11 cellular contexts compared by ENCODE assay signal in the genomic region with DNA sequence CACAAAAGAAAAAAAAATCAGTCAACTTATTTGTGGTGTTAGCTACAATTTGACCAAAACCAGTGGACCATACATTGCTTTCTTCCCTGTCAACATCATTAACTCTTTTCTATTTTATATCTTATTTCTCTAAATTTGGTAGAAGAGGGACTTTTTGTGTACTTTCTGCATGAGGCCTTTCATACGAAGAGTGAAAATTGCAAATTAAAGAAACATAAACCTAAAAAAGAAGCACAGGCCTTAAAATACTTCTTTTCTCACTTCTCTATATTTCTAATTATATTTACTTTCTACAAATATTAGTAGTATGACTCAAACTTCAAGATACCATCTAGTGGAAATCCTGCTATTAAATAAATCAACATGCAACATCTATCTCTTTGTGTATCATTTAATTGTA.
DNase-seq lines count a peak whose midpoint lies in the region; ATAC-seq and TF ChIP-seq lines count a peak whose summit lies in the region.
"Had no signal": no experiment of that assay in that cellular context is flagged by ENCODE, and none has a peak within 500 bp of the region (broad histone marks: within the 10 kb centered on the region; RNA-seq: fewer than 3 reads in every experiment).

No MANE protein-coding gene starts in this region.

- H2BK12ac ChIP-seq in trophoblast cell (ENCODE audit: low read length), result no peak overlapping the region

- ATAC-seq in GM19467 (IDR thresholded peaks at IDR 0.05; ENCODE audit: unreplicated experiment), result peak; percentile 51
- peak; percentile 48 for ATAC-seq in HG02938 (IDR thresholded peaks at IDR 0.05; ENCODE audit: unreplicated experiment)
- ATAC-seq in RWPE2 (ENCODE audit: low read depth), result no peak

- no peak overlapping the region for H3K23ac ChIP-seq in trophoblast cell (ENCODE audit: low read length)

- H3K4ac ChIP-seq in trophoblast cell (ENCODE audit: low read depth, low read length), result no peak overlapping the region

- H3K9ac ChIP-seq in trophoblast cell (ENCODE audit: low read length), result no peak overlapping the region

- H3K36me3 ChIP-seq in RWPE2 (ENCODE audit: low read depth) (no peaks in the 10 kb centered on the region), trophoblast cell (ENCODE audit: control insufficient read depth in 1 of 2, insufficient read depth in 2 of 2, low read length in 2 of 2) (no peaks in the 10 kb centered on the region)

- H3K9me3 ChIP-seq in RWPE2 (ENCODE audit: severe bottlenecking) (no peaks in the 10 kb centered on the region), trophoblast cell (ENCODE audit: insufficient read depth, low read depth, low read length) (no peaks in the 10 kb centered on the region)

- H2BK5ac ChIP-seq in trophoblast cell (ENCODE audit: low read depth, low read length, poor library complexity), result no peak overlapping the region

- H3K79me1 ChIP-seq in trophoblast cell (ENCODE audit: low read length), result no peaks in the 10 kb centered on the region

- H2BK120ac ChIP-seq in trophoblast cell (ENCODE audit: insufficient read depth, low read length, poor library complexity), result no peak overlapping the region

- H3K14ac ChIP-seq in trophoblast cell (ENCODE audit: low read length), result no peak overlapping the region

- H3K4me1 ChIP-seq in RWPE2 (ENCODE audit: insufficient read depth, poor library complexity, severe bottlenecking) (peaks cover 11% of the 10 kb centered on the region), trophoblast cell (ENCODE audit: control insufficient read depth in 1 of 2, insufficient read depth in 2 of 2, low read length in 2 of 2) (no peaks in the 10 kb centered on the region)

- no peaks in the 10 kb centered on the region for H3K79me2 ChIP-seq in trophoblast cell (ENCODE audit: control insufficient read depth, insufficient read depth, low read length, poor library complexity)

- no peak overlapping the region for H3K18ac ChIP-seq in trophoblast cell (ENCODE audit: low read length)

- peak; percentile 14 for DNase-seq in ELR (ENCODE audit: low read depth)
- DNase-seq in RWPE2 (ENCODE audit: low spot score), result no peak
- DNase-seq in trophoblast cell, result no peak
- DNase-seq in OCI-M1 (lab: John Stamatoyannopoulos, UW), result no peak
- no peak for DNase-seq in NCI-H82 (lab: John Stamatoyannopoulos, UW)
- no peak for DNase-seq in NCI-H2029 (lab: John Stamatoyannopoulos, UW)
- DNase-seq: activated T-cell treated with anti-CD3 and anti-CD28 coated beads, Interleukin-2, amount 50 U/mL, for 1 hour; NCI-H1930 had no signal

- no peak overlapping the region for H2AK5ac ChIP-seq in trophoblast cell (ENCODE audit: low read length)

- no CpG with 5 or more reads among the region's 1 CpG for WGBS in trophoblast cell (ENCODE audit: extremely low coverage, insufficient coverage, insufficient read length)

- no peak overlapping the region for H4K91ac ChIP-seq in trophoblast cell (ENCODE audit: low read depth, low read length)

- H3K4me3 ChIP-seq in RWPE2 (ENCODE audit: severe bottlenecking) (no peak overlapping the region), trophoblast cell (ENCODE audit: low read depth, low read length) (no peak overlapping the region)
- H3K4me3 ChIP-seq: PC-9 had no signal

- no peak overlapping the region for H4K12ac ChIP-seq in trophoblast cell (ENCODE audit: low read depth, low read length)

- no peaks in the 10 kb centered on the region for H3K27me3 ChIP-seq in RWPE2 (ENCODE audit: insufficient read depth, poor library complexity, severe bottlenecking)
- H3K27me3 ChIP-seq in trophoblast cell (ENCODE audit: insufficient read depth, low read length), result no peaks in the 10 kb centered on the region

- no peak for TF ChIP-seq CTCF in RWPE2 (IDR thresholded peaks at IDR 0.05; ENCODE audit: poor library complexity, severe bottlenecking)

- H3K4me2 ChIP-seq in trophoblast cell (ENCODE audit: low read length), result no peak overlapping the region
- H3K4me2 ChIP-seq: PC-9 had no signal

- H4K8ac ChIP-seq in trophoblast cell (ENCODE audit: low read depth, low read length), result no peak overlapping the region

- H2AFZ ChIP-seq in trophoblast cell (ENCODE audit: insufficient read depth, low read length, poor library complexity), result no peak overlapping the region
- H2AFZ ChIP-seq: PC-9 had no signal

- H3K27ac ChIP-seq in RWPE2 (ENCODE audit: poor library complexity, severe bottlenecking), result peak overlapping the region; percentile 36
- no peak overlapping the region for H3K27ac ChIP-seq in trophoblast cell (ENCODE audit: low read depth, low read length)
- H3K27ac ChIP-seq: PC-9 had no signal
